17 cellular contexts compared by ENCODE assay signal in genomic region chr5:61604076-61604475, GRCh38.
DNase-seq lines count a peak whose midpoint lies in the region; TF ChIP-seq lines count a peak whose summit lies in the region.
"Had no signal": no experiment of that assay in that cellular context is flagged by ENCODE, and none has a peak within 500 bp of the region (broad histone marks: within the 10 kb centered on the region; RNA-seq: fewer than 3 reads in every experiment).

No MANE protein-coding gene starts in this region.

- H3K4me1 ChIP-seq in mammary epithelial cell (ENCODE audit: insufficient read depth, low read length): peaks cover 13% of the 10 kb centered on the region
- no peaks in the 10 kb centered on the region for H3K4me1 ChIP-seq in breast epithelium

- intact Hi-C loops in mammary epithelial cell (cut with micrococcal nuclease): no loop called here
- intact Hi-C loops in breast epithelium (cut with DNase I; ENCODE audit: low total_unique reads): no loop called here

- H3K36me3 ChIP-seq in mammary epithelial cell (ENCODE audit: insufficient read depth, low read length) (no peaks in the 10 kb centered on the region), breast epithelium (no peaks in the 10 kb centered on the region)
- H3K36me3 ChIP-seq: BLaER1 had no signal

- CTCF ChIA-PET in mammary epithelial cell (lab: Charles Lee; ENCODE audit: low non-redundant PET): no interaction called here

- H3K79me2 ChIP-seq in mammary epithelial cell (ENCODE audit: insufficient read depth, low read length): no peaks in the 10 kb centered on the region

- peak overlapping the region; percentile 69 for H2AFZ ChIP-seq in mammary epithelial cell (ENCODE audit: low read depth, low read length)
- H2AFZ ChIP-seq: PC-9 had no signal

- peak overlapping the region in 2 of 3 experiments; percentile 9 to 80 for H3K27ac Mint-ChIP-seq in nephron
- H3K27ac Mint-ChIP-seq: CD4-positive, CD25-positive, alpha-beta regulatory T cell had no signal

- BruUV-seq in mammary epithelial cell (replicated peaks; lab: Mats Ljungman, UMichigan): no TSS peak

- H3K4me2 ChIP-seq in mammary epithelial cell (ENCODE audit: insufficient read depth, low read depth, low read length): no peak overlapping the region
- H3K4me2 ChIP-seq: BLaER1, PC-9 had no signal

- H3K9me3 ChIP-seq in mammary epithelial cell (replicated peaks; ENCODE audit: insufficient read depth, low read length): no peaks in the 10 kb centered on the region
- no peaks in the 10 kb centered on the region for H3K9me3 ChIP-seq in breast epithelium
- H3K9me3 ChIP-seq: BLaER1 had no signal

- no peak for TF ChIP-seq POLR2A in breast epithelium (IDR thresholded peaks at IDR 0.05)

- TF ChIP-seq CTCF in mammary epithelial cell (conservative IDR thresholded peaks at IDR 0.05 in 1 of 2, IDR thresholded peaks at IDR 0.05 in 1 of 2; ENCODE audit: extremely low read depth in 1 of 2, insufficient read depth in 1 of 2, low read depth in 1 of 2, low read length in 2 of 2) (no peak), breast epithelium (IDR thresholded peaks at IDR 0.05) (no peak), nephron (IDR thresholded peaks at IDR 0.05; ENCODE audit: unreplicated experiment in 3 of 3) (no peak)

- no peaks in the 10 kb centered on the region for H3K27me3 ChIP-seq in mammary epithelial cell (ENCODE audit: insufficient read depth, low read length)
- no peaks in the 10 kb centered on the region for H3K27me3 ChIP-seq in breast epithelium
- H3K27me3 ChIP-seq: BLaER1 had no signal

- DNase-seq in mammary epithelial cell: no peak
- DNase-seq in breast epithelium (ENCODE audit: low spot score in 2 of 2): no peak
- DNase-seq in cerebellar cortex (ENCODE audit: low spot score): peak; percentile 27
- DNase-seq in NCI-H524 treated with DMSO at 0.1 percent for 48 hours (lab: John Stamatoyannopoulos, UW): no peak
- no peak for DNase-seq in NCI-H1694 (lab: John Stamatoyannopoulos, UW)
- DNase-seq in iPS-NIHi7 (ENCODE audit: extremely low spot score): no peak
- DNase-seq: CD4-positive, CD25-positive, alpha-beta regulatory T cell; DMS153; KG1; MM.1S; NCI-H2029 treated with DMSO at 0.1 percent for 48 hours; NCI-H526 treated with DMSO at 0.1 percent for 48 hours; RPMI8226 had no signal

- peaks cover 77% of the 10 kb centered on the region for H3K4me1 Mint-ChIP-seq in nephron
- H3K4me1 Mint-ChIP-seq: CD4-positive, CD25-positive, alpha-beta regulatory T cell had no signal

- H3K9me3 Mint-ChIP-seq in nephron: no peaks in the 10 kb centered on the region
- H3K9me3 Mint-ChIP-seq: CD4-positive, CD25-positive, alpha-beta regulatory T cell had no signal

- 55% methylated on average over 2 of the region's 2 CpGs for whole genome bisulfite sequencing in mammary epithelial cell (ENCODE audit: low coverage, missing lambda C conversion rate)

- no peak overlapping the region for H3K4me3 Mint-ChIP-seq in nephron
- H3K4me3 Mint-ChIP-seq: CD4-positive, CD25-positive, alpha-beta regulatory T cell had no signal

- H3K9ac ChIP-seq in mammary epithelial cell (ENCODE audit: insufficient read depth, low read length): no peak overlapping the region
- H3K9ac ChIP-seq: BLaER1 had no signal

- peaks cover 9% of the 10 kb centered on the region for H3K27me3 Mint-ChIP-seq in nephron (ENCODE audit: low read depth)
- H3K27me3 Mint-ChIP-seq: CD4-positive, CD25-positive, alpha-beta regulatory T cell had no signal

- no peaks in the 10 kb centered on the region for H4K20me1 ChIP-seq in mammary epithelial cell (ENCODE audit: insufficient read depth, low read length)
- H4K20me1 ChIP-seq: BLaER1 had no signal

- H3K4me3 ChIP-seq in mammary epithelial cell (replicated peaks in 1 of 3; ENCODE audit: insufficient read depth in 1 of 3, low read depth in 2 of 3, low read length in 3 of 3) (no peak overlapping the region), breast epithelium (no peak overlapping the region)
- H3K4me3 ChIP-seq: BLaER1, GM12878, PC-9 had no signal

- in situ Hi-C loops in mammary epithelial cell (cut with MboI; ENCODE audit: low sequenced_read_pairs in 2 of 2): no loop called here

- no peak overlapping the region for H3K27ac ChIP-seq in mammary epithelial cell (ENCODE audit: insufficient read depth, low read depth, low read length)
- no peak overlapping the region for H3K27ac ChIP-seq in breast epithelium
- H3K27ac ChIP-seq: BLaER1, PC-9 had no signal

- H3K36me3 Mint-ChIP-seq in nephron (ENCODE audit: low read depth): no peaks in the 10 kb centered on the region
- H3K36me3 Mint-ChIP-seq: CD4-positive, CD25-positive, alpha-beta regulatory T cell had no signal

- dilution Hi-C loops in mammary epithelial cell (cut with HindIII; ENCODE audit: low sequenced_read_pairs): no loop called here
